Comparison of ENCODE assay signal across 1 cellular context in genomic region chr15:82537351-82537908, GRCh38.
TF ChIP-seq lines count a peak whose summit lies in the region.

No MANE protein-coding gene starts in this region.

TF ChIP-seq in endothelial cell of umbilical vein, 7 proteins besides CTCF, POLR2A, EP300 and RAD21 (continued from another document):
- no peak for TF ChIP-seq MAX (IDR thresholded peaks at IDR 0.05; ENCODE audit: insufficient read depth, insufficient read length)
- no peak for TF ChIP-seq POLR2AphosphoS5 (IDR thresholded peaks at IDR 0.05; ENCODE audit: insufficient read depth, low read depth, low read length)
- TF ChIP-seq MYC (IDR thresholded peaks at IDR 0.05; ENCODE audit: low read depth, low read length), result no peak
